Comparison of ENCODE assay signal across 7 cellular contexts in the genomic region with DNA sequence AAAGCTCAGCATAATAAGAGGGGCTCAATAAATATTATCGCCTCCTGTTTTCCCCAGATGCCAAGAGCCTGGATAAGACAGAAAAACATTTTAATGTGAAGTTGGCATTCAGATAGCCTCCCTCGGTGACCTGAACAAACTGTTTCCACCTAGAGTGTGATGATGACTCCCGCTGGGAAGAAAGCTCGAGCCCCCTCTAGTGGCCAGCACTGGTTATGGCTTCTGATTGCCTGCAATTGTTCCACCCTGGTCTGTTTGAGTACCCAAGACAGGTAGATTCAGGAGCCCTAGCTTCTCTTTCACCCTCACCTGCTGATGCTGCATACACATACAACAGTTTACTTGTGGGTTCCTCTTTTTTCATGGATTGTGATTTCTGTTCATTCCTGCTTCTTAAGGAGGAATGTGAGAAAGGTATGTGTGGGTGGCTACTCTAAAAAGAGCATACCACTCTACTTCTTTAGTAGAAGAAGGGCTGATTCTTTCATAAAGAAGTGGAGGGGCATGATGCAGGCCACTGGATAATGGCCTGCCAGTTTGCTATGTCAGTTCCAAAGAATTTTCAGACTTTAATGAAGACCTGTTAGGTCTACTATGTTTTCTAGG. TPM values are rescaled to one million over a fixed set of nuclear protein-coding genes. Genes with fewer than 3 reads are reported as not detected.
A peak's percentile ranks its signal among the peaks of the same experiment; 100 is the strongest.
DNase-seq lines count a peak whose midpoint lies in the region; ATAC-seq and TF ChIP-seq lines count a peak whose summit lies in the region.

No MANE protein-coding gene starts in this region.

- peaks cover 2% of the 10 kb centered on the region for H3K27me3 Mint-ChIP-seq in endodermal cell (ENCODE audit: insufficient read depth)

- H3K4me1 ChIP-seq in endodermal cell (ENCODE audit: control insufficient read depth, insufficient read depth, low read length) (peaks cover 3% of the 10 kb centered on the region), mucosa of descending colon (ENCODE audit: low read depth) (no peaks in the 10 kb centered on the region)

- ATAC-seq in HG03175 (IDR thresholded peaks at IDR 0.05; ENCODE audit: unreplicated experiment) (peak; percentile 59), mucosa of descending colon (peak; percentile 94)

- H3K9me3 Mint-ChIP-seq in endodermal cell = peaks cover 8% of the 10 kb centered on the region

- H3K36me3 ChIP-seq in endodermal cell (ENCODE audit: control insufficient read depth, insufficient read depth, low read length) (peaks cover 83% of the 10 kb centered on the region), mucosa of descending colon (ENCODE audit: low read depth) (no peaks in the 10 kb centered on the region)

- peaks cover 10% of the 10 kb centered on the region for H3K9me3 ChIP-seq in endodermal cell (ENCODE audit: control insufficient read depth, low read length)
- no peaks in the 10 kb centered on the region for H3K9me3 ChIP-seq in mucosa of descending colon

- no peak overlapping the region for H3K27ac Mint-ChIP-seq in endodermal cell

- peaks cover 55% of the 10 kb centered on the region for H3K36me3 Mint-ChIP-seq in endodermal cell (ENCODE audit: low read depth)

- WGBS in endodermal cell (ENCODE audit: insufficient coverage in 1 of 2, insufficient read length in 1 of 2), 2 experiments = 18 to 33% methylated on average over 4 of the region's 4 CpGs

- DNase-seq in NOMO-1 (lab: John Stamatoyannopoulos, UW; ENCODE audit: unreplicated experiment in 2 of 2) (peak; percentile 38 to 69), endodermal cell (peak; percentile 96), mucosa of descending colon (peak; percentile 68 to 89 (median 87))
- DNase-seq in activated CD8-positive, alpha-beta memory T cell treated with anti-CD3 and anti-CD28 coated beads for 24 hours = peak; percentile 93
- DNase-seq in stimulated activated CD8-positive, alpha-beta memory T cell treated with anti-CD3 and anti-CD28 coated beads, Interleukin-4, amount 100 ng/mL, for 48 hours = peak; percentile 93

- H3K4me3 ChIP-seq in endodermal cell (ENCODE audit: low read length) = no peak overlapping the region
- no peak overlapping the region for H3K4me3 ChIP-seq in mucosa of descending colon

- H3K4me3 Mint-ChIP-seq in endodermal cell = no peak overlapping the region

- intact Hi-C loops in mucosa of descending colon (cut with DNase I, micrococcal nuclease) = loop anchor here (2.0 to 5.0 kb wide), 2 partner anchors 77 kb away; a partner anchor contains a TSS

- peaks cover 15% of the 10 kb centered on the region for H3K4me1 Mint-ChIP-seq in endodermal cell

- TF ChIP-seq CTCF in GM12873 (IDR thresholded peaks at IDR 0.05; ENCODE audit: insufficient read depth, low read depth, low read length, missing control alignments) = peak; percentile 99
- TF ChIP-seq CTCF in endodermal cell (conservative IDR thresholded peaks at IDR 0.05) = peak; percentile 98
- TF ChIP-seq CTCF in mucosa of descending colon (IDR thresholded peaks at IDR 0.05) = peak; percentile 94

- H3K27me3 ChIP-seq in endodermal cell (ENCODE audit: control insufficient read depth, insufficient read depth, low read length, poor library complexity, severe bottlenecking) = no peaks in the 10 kb centered on the region

- H3K9ac ChIP-seq in endodermal cell (ENCODE audit: extremely low read depth, low read length, poor library complexity, severe bottlenecking) = no peak overlapping the region

- no peak overlapping the region for H3K27ac ChIP-seq in endodermal cell (ENCODE audit: low read depth, low read length)

RNA-seq across cellular contexts. Expression of a gene that starts 6.4 kb away (rescaled TPM):
- 10 to 100 TPM; 32.2 to 36.3 TPM for total RNA-seq in endodermal cell
- polyA plus RNA-seq in endodermal cell (2013, experiment 1 of 2) = 39.3 TPM
- polyA plus RNA-seq in endodermal cell (2013, experiment 2 of 2) = 39.0 TPM
- 10 to 100 TPM; 13.5 to 23.9 (median 23.7) TPM for total RNA-seq in mucosa of descending colon

RNA-seq across cellular contexts. Expression of a gene that starts 6.8 kb away (rescaled TPM):
- total RNA-seq in endodermal cell (10 to 100 TPM; 50.5 to 54.2 TPM), mucosa of descending colon (10 to 100 TPM; 30.8 to 51.0 (median 32.8) TPM)
- polyA plus RNA-seq in endodermal cell (2013, experiment 1 of 2) = 22.0 TPM
- 22.6 TPM for polyA plus RNA-seq in endodermal cell (2013, experiment 2 of 2)
